ENCODE assay signal across 1 cellular context in the genomic region with DNA sequence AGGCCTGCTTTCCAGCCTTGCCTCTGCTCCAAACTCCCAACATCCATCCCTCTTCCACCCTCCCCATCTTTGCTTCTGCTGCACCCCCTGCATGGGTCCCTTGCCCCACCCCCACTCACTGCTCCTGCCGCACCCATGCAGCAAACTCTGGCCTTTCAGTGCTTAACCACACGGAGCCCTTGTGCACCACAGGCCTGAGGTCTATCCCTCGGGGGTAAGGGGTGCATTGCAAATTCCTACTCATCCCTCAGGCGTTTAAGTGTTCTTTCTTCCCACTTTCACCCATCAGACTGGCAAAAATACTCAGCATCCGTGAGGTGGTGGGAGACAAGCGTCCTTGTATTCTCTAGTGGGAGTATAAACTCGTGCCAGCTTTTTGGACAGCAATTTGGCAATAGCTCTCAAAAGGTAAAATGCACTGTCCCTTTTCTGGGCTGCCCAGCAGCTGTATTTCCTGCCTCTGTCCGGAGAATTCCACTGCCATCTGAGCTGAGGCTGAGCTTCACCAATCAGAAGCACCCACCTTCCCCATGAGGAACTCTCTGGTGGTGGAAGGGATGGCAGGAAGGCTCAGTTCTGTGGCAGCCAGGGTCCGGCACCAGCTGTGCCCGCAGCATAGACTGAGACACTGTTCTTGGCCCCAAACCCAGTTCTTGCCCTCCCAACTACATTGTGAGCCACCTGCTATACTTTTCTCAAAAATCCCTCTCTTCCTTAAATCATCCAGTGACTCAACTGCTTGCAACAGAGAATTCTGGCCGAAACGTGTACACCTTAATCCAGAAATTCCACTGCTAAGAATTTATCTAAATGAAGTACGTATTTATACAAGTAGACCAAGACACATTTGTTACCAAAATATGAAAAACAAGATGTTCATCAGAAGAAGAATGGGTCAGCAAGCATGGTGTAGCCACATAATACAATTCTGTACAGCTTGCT.
TF ChIP-seq lines count a peak whose summit lies in the region.

No MANE protein-coding gene starts in this region.

TF ChIP-seq in WTC11, 78 proteins besides CTCF, POLR2A, EP300 and RAD21 (continued from another document):
- TF ChIP-seq, protein P1, sequence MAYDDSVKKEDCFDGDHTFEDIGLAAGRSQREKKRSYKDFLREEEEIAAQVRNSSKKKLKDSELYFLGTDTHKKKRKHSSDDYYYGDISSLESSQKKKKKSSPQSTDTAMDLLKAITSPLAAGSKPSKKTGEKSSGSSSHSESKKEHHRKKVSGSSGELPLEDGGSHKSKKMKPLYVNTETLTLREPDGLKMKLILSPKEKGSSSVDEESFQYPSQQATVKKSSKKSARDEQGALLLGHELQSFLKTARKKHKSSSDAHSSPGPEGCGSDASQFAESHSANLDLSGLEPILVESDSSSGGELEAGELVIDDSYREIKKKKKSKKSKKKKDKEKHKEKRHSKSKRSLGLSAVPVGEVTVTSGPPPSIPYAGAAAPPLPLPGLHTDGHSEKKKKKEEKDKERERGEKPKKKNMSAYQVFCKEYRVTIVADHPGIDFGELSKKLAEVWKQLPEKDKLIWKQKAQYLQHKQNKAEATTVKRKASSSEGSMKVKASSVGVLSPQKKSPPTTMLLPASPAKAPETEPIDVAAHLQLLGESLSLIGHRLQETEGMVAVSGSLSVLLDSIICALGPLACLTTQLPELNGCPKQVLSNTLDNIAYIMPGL (CRISPR knock-in tag; IDR thresholded peaks at IDR 0.05) = no peak
- TF ChIP-seq, protein P2, sequence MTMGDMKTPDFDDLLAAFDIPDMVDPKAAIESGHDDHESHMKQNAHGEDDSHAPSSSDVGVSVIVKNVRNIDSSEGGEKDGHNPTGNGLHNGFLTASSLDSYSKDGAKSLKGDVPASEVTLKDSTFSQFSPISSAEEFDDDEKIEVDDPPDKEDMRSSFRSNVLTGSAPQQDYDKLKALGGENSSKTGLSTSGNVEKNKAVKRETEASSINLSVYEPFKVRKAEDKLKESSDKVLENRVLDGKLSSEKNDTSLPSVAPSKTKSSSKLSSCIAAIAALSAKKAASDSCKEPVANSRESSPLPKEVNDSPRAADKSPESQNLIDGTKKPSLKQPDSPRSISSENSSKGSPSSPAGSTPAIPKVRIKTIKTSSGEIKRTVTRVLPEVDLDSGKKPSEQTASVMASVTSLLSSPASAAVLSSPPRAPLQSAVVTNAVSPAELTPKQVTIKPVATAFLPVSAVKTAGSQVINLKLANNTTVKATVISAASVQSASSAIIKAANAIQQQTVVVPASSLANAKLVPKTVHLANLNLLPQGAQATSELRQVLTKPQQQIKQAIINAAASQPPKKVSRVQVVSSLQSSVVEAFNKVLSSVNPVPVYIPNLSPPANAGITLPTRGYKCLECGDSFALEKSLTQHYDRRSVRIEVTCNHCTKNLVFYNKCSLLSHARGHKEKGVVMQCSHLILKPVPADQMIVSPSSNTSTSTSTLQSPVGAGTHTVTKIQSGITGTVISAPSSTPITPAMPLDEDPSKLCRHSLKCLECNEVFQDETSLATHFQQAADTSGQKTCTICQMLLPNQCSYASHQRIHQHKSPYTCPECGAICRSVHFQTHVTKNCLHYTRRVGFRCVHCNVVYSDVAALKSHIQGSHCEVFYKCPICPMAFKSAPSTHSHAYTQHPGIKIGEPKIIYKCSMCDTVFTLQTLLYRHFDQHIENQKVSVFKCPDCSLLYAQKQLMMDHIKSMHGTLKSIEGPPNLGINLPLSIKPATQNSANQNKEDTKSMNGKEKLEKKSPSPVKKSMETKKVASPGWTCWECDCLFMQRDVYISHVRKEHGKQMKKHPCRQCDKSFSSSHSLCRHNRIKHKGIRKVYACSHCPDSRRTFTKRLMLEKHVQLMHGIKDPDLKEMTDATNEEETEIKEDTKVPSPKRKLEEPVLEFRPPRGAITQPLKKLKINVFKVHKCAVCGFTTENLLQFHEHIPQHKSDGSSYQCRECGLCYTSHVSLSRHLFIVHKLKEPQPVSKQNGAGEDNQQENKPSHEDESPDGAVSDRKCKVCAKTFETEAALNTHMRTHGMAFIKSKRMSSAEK (CRISPR knock-in tag; IDR thresholded peaks at IDR 0.05; ENCODE audit: borderline replicate concordance) = no peak
- TF ChIP-seq KAT7 (CRISPR knock-in tag; IDR thresholded peaks at IDR 0.05; ENCODE audit: borderline replicate concordance) = no peak
- TF ChIP-seq, protein P3, sequence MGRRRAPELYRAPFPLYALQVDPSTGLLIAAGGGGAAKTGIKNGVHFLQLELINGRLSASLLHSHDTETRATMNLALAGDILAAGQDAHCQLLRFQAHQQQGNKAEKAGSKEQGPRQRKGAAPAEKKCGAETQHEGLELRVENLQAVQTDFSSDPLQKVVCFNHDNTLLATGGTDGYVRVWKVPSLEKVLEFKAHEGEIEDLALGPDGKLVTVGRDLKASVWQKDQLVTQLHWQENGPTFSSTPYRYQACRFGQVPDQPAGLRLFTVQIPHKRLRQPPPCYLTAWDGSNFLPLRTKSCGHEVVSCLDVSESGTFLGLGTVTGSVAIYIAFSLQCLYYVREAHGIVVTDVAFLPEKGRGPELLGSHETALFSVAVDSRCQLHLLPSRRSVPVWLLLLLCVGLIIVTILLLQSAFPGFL (CRISPR knock-in tag; IDR thresholded peaks at IDR 0.05; ENCODE audit: borderline replicate concordance) = no peak
- TF ChIP-seq, protein P4, sequence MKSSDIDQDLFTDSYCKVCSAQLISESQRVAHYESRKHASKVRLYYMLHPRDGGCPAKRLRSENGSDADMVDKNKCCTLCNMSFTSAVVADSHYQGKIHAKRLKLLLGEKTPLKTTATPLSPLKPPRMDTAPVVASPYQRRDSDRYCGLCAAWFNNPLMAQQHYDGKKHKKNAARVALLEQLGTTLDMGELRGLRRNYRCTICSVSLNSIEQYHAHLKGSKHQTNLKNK (CRISPR knock-in tag; IDR thresholded peaks at IDR 0.05) = no peak
- no peak for TF ChIP-seq GRHL2 (CRISPR knock-in tag; IDR thresholded peaks at IDR 0.05; ENCODE audit: insufficient replicate concordance, severe bottlenecking)
- TF ChIP-seq ZNF671 (CRISPR knock-in tag; IDR thresholded peaks at IDR 0.05) = no peak
- TF ChIP-seq, protein P5, sequence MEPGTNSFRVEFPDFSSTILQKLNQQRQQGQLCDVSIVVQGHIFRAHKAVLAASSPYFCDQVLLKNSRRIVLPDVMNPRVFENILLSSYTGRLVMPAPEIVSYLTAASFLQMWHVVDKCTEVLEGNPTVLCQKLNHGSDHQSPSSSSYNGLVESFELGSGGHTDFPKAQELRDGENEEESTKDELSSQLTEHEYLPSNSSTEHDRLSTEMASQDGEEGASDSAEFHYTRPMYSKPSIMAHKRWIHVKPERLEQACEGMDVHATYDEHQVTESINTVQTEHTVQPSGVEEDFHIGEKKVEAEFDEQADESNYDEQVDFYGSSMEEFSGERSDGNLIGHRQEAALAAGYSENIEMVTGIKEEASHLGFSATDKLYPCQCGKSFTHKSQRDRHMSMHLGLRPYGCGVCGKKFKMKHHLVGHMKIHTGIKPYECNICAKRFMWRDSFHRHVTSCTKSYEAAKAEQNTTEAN (CRISPR knock-in tag; IDR thresholded peaks at IDR 0.05) = no peak
- TF ChIP-seq TEAD1 (CRISPR knock-in tag; IDR thresholded peaks at IDR 0.05) = no peak
- TF ChIP-seq NR1H2 (CRISPR knock-in tag; IDR thresholded peaks at IDR 0.05) = no peak
- TF ChIP-seq ZBTB21 (CRISPR knock-in tag; IDR thresholded peaks at IDR 0.05; ENCODE audit: borderline replicate concordance) = no peak
- no peak for TF ChIP-seq NR3C1 (CRISPR knock-in tag; conservative IDR thresholded peaks at IDR 0.05; ENCODE audit: low read depth)
- no peak for TF ChIP-seq FOXJ3 (CRISPR knock-in tag; IDR thresholded peaks at IDR 0.05; ENCODE audit: borderline replicate concordance)
TF ChIP-seq in WTC11: peak in this region for 0.
